ENCODE assay signal across 1 cellular context in the genomic region with DNA sequence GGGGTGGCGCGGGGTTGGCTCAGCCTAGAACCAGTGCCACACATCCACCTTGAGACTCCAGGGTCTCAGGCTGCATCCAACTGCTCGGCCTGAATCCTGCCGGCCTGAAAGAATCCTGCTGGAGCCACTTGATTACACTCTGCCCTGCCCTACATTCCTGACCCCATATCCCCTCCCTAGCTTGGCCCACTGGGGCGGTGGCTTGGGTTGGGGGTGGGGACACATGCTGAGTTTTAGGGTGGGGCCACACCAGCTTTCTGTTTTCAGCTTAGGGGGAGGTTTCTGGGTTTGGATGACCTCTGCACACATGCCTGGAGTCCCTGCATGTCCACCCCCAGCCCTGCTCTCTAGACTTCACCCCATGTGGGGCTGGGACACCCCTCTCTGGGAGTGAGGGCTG.
TF ChIP-seq lines count a peak whose summit lies in the region.

No MANE protein-coding gene starts in this region.

TF ChIP-seq in GM23338, 12 proteins besides CTCF, POLR2A, EP300 and RAD21 (continued from another document):
- TF ChIP-seq, protein P1, sequence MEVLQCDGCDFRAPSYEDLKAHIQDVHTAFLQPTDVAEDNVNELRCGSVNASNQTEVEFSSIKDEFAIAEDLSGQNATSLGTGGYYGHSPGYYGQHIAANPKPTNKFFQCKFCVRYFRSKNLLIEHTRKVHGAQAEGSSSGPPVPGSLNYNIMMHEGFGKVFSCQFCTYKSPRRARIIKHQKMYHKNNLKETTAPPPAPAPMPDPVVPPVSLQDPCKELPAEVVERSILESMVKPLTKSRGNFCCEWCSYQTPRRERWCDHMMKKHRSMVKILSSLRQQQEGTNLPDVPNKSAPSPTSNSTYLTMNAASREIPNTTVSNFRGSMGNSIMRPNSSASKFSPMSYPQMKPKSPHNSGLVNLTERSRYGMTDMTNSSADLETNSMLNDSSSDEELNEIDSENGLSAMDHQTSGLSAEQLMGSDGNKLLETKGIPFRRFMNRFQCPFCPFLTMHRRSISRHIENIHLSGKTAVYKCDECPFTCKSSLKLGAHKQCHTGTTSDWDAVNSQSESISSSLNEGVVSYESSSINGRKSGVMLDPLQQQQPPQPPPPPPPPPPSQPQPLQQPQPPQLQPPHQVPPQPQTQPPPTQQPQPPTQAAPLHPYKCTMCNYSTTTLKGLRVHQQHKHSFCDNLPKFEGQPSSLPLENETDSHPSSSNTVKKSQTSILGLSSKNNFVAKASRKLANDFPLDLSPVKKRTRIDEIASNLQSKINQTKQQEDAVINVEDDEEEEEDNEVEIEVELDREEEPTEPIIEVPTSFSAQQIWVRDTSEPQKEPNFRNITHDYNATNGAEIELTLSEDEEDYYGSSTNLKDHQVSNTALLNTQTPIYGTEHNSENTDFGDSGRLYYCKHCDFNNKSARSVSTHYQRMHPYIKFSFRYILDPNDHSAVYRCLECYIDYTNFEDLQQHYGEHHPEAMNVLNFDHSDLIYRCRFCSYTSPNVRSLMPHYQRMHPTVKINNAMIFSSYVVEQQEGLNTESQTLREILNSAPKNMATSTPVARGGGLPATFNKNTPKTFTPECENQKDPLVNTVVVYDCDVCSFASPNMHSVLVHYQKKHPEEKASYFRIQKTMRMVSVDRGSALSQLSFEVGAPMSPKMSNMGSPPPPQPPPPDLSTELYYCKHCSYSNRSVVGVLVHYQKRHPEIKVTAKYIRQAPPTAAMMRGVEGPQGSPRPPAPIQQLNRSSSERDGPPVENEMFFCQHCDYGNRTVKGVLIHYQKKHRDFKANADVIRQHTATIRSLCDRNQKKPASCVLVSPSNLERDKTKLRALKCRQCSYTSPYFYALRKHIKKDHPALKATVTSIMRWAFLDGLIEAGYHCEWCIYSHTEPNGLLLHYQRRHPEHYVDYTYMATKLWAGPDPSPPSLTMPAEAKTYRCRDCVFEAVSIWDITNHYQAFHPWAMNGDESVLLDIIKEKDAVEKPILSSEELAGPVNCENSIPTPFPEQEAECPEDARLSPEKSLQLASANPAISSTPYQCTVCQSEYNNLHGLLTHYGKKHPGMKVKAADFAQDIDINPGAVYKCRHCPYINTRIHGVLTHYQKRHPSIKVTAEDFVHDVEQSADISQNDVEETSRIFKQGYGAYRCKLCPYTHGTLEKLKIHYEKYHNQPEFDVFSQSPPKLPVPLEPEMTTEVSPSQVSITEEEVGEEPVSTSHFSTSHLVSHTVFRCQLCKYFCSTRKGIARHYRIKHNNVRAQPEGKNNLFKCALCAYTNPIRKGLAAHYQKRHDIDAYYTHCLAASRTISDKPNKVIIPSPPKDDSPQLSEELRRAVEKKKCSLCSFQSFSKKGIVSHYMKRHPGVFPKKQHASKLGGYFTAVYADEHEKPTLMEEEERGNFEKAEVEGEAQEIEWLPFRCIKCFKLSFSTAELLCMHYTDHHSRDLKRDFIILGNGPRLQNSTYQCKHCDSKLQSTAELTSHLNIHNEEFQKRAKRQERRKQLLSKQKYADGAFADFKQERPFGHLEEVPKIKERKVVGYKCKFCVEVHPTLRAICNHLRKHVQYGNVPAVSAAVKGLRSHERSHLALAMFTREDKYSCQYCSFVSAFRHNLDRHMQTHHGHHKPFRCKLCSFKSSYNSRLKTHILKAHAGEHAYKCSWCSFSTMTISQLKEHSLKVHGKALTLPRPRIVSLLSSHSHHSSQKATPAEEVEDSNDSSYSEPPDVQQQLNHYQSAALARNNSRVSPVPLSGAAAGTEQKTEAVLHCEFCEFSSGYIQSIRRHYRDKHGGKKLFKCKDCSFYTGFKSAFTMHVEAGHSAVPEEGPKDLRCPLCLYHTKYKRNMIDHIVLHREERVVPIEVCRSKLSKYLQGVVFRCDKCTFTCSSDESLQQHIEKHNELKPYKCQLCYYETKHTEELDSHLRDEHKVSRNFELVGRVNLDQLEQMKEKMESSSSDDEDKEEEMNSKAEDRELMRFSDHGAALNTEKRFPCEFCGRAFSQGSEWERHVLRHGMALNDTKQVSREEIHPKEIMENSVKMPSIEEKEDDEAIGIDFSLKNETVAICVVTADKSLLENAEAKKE (CRISPR knock-in tag; IDR thresholded peaks at IDR 0.05): no peak
- TF ChIP-seq NANOG (IDR thresholded peaks at IDR 0.05; ENCODE audit: borderline replicate concordance) (no peak), ZNF331 (CRISPR knock-in tag; IDR thresholded peaks at IDR 0.05; ENCODE audit: low read depth) (no peak), CREB1 (CRISPR knock-in tag; IDR thresholded peaks at IDR 0.05; ENCODE audit: low read depth) (no peak), EZH2phosphoT487 (IDR thresholded peaks at IDR 0.05; ENCODE audit: unreplicated experiment) (no peak), STAT1 (IDR thresholded peaks at IDR 0.05; ENCODE audit: unreplicated experiment) (no peak), JUNB (IDR thresholded peaks at IDR 0.05; ENCODE audit: unreplicated experiment) (no peak)
- TF ChIP-seq, protein P2, sequence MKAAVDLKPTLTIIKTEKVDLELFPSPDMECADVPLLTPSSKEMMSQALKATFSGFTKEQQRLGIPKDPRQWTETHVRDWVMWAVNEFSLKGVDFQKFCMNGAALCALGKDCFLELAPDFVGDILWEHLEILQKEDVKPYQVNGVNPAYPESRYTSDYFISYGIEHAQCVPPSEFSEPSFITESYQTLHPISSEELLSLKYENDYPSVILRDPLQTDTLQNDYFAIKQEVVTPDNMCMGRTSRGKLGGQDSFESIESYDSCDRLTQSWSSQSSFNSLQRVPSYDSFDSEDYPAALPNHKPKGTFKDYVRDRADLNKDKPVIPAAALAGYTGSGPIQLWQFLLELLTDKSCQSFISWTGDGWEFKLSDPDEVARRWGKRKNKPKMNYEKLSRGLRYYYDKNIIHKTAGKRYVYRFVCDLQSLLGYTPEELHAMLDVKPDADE (IDR thresholded peaks at IDR 0.05): no peak
